8 cellular contexts compared by ENCODE assay signal in genomic region chr1:212949771-212950170, GRCh38. TPM values are rescaled to one million over a fixed set of nuclear protein-coding genes. Genes with fewer than 3 reads are reported as not detected.
DNase-seq lines count a peak whose midpoint lies in the region; TF ChIP-seq lines count a peak whose summit lies in the region.

No MANE protein-coding gene starts in this region.

- peaks cover 0 to 10% (median 0%) of the 10 kb centered on the region in 11 experiments; a peak in 2 of 22 replicates for H3K36me3 ChIP-seq in BLaER1 treated with 17β-estradiol and CSF1 and Interleukin-3, amounts not matched to agents 10 nM and 100 nM
- H3K36me3 ChIP-seq in ectodermal cell (ENCODE audit: control insufficient read depth, insufficient read depth, low read length), result no peaks in the 10 kb centered on the region
- peaks cover 12% of the 10 kb centered on the region for H3K36me3 ChIP-seq in neural cell (ENCODE audit: insufficient read depth, low read length)

- peaks cover 0 to 3% (median 0%) of the 10 kb centered on the region in 3 donors for H3K9me3 Mint-ChIP-seq in IgD-negative memory B cell

- no peak for TF ChIP-seq CTCF in neural cell (IDR thresholded peaks at IDR 0.05; ENCODE audit: poor library complexity, severe bottlenecking)

- H3K4me1 ChIP-seq in BLaER1 treated with 17β-estradiol and CSF1 and Interleukin-3, amounts not matched to agents 10 nM and 100 nM, result peaks cover 21 to 51% (median 39%) of the 10 kb centered on the region in 10 experiments
- peaks cover 15% of the 10 kb centered on the region for H3K4me1 ChIP-seq in ectodermal cell (ENCODE audit: control insufficient read depth, insufficient read depth, low read length)

- H3K4me3 Mint-ChIP-seq in IgD-negative memory B cell, result peak overlapping the region; percentile 43 to 96 (median 88)

- H2AFZ ChIP-seq in neural cell (ENCODE audit: low read depth, low read length), result peak overlapping the region; percentile 89

- H3K27ac Mint-ChIP-seq in IgD-negative memory B cell, result peak overlapping the region in 2 of 3 donors; percentile 9 to 93

- H3K9me3 ChIP-seq in BLaER1 treated with 17β-estradiol and CSF1 and Interleukin-3, amounts not matched to agents 10 nM and 100 nM (replicated peaks in 1 of 11), result peaks cover 0 to 7% (median 0%) of the 10 kb centered on the region in 11 experiments; a peak in 2 of 22 replicates
- H3K9me3 ChIP-seq in ectodermal cell (ENCODE audit: control insufficient read depth, low read length) (no peaks in the 10 kb centered on the region), neural cell (ENCODE audit: low read length) (no peaks in the 10 kb centered on the region)

- H3K36me3 Mint-ChIP-seq in IgD-negative memory B cell, result no peaks in the 10 kb centered on the region

- no peak for TF ChIP-seq EP300 in neural cell (conservative IDR thresholded peaks at IDR 0.05; ENCODE audit: poor library complexity, severe bottlenecking)

- H4K20me1 ChIP-seq in BLaER1 treated with 17β-estradiol and CSF1 and Interleukin-3, amounts not matched to agents 10 nM and 100 nM, result peaks cover 0 to 4% (median 0%) of the 10 kb centered on the region in 11 experiments; a peak in 1 of 22 replicates
- no peaks in the 10 kb centered on the region for H4K20me1 ChIP-seq in neural cell (ENCODE audit: insufficient read depth)

- H3K4me2 ChIP-seq in BLaER1 treated with 17β-estradiol and CSF1 and Interleukin-3, amounts not matched to agents 10 nM and 100 nM, result peak overlapping the region; percentile 92 to 100 (median 99)
- H3K4me2 ChIP-seq in neural cell (ENCODE audit: low read length), result peak overlapping the region; percentile 63

- peak overlapping the region; percentile 59 to 77 (median 70) for H3K4me3 ChIP-seq in BLaER1 treated with 17β-estradiol and CSF1 and Interleukin-3, amounts not matched to agents 10 nM and 100 nM
- peak overlapping the region; percentile 75 for H3K4me3 ChIP-seq in ectodermal cell (ENCODE audit: insufficient read depth, low read depth, low read length)
- H3K4me3 ChIP-seq in neural cell (ENCODE audit: low read length), result peak overlapping the region; percentile 94

- DNase-seq in stimulated activated CD8-positive, alpha-beta memory T cell treated with anti-CD3 and anti-CD28 coated beads, Interleukin-4, amount 100 ng/mL, for 48 hours, result no peak
- no peak for DNase-seq in HuH-7 (ENCODE audit: low spot score)
- no peak for DNase-seq in activated CD4-positive, CD25-positive, alpha-beta regulatory T cell treated with anti-CD3 and anti-CD28 coated beads, Interleukin-2, amount 50 U/mL, for 72 hours
- no peak for DNase-seq in activated CD4-positive, CD25-positive, alpha-beta regulatory T cell (lab: John Stamatoyannopoulos, UW)

- H3K79me2 ChIP-seq in neural cell (replicated peaks; ENCODE audit: insufficient read depth, low read length), result peaks cover 22% of the 10 kb centered on the region

- H3K9ac ChIP-seq in BLaER1 treated with 17β-estradiol and CSF1 and Interleukin-3, amounts not matched to agents 10 nM and 100 nM, result peak overlapping the region; percentile 49 to 83 (median 72); a peak in 18 of 22 replicates
- H3K9ac ChIP-seq in neural cell (ENCODE audit: low read length), result peak overlapping the region; percentile 99

- 56 to 64% methylated on average over 2 of the region's 2 CpGs for WGBS in ectodermal cell, 2 experiments

- peaks cover 14 to 30% (median 22%) of the 10 kb centered on the region in 3 donors for H3K4me1 Mint-ChIP-seq in IgD-negative memory B cell

- peaks cover 0 to 33% (median 0%) of the 10 kb centered on the region in 11 experiments; a peak in 8 of 22 replicates for H3K27me3 ChIP-seq in BLaER1 treated with 17β-estradiol and CSF1 and Interleukin-3, amounts not matched to agents 10 nM and 100 nM
- H3K27me3 ChIP-seq in ectodermal cell (ENCODE audit: control insufficient read depth, insufficient read depth, low read length, poor library complexity, severe bottlenecking), result no peaks in the 10 kb centered on the region
- H3K27me3 ChIP-seq in neural cell (ENCODE audit: insufficient read depth, low read depth, low read length), result peaks cover 5% of the 10 kb centered on the region

- H3F3A ChIP-seq in neural cell (ENCODE audit: insufficient read depth, low read length, poor library complexity, severe bottlenecking), result peaks cover 3% of the 10 kb centered on the region

- peak overlapping the region in 4 of 11 experiments; percentile 18 to 66 (median 52); a peak in 4 of 22 replicates for H3K27ac ChIP-seq in BLaER1 treated with 17β-estradiol and CSF1 and Interleukin-3, amounts not matched to agents 10 nM and 100 nM
- no peak overlapping the region for H3K27ac ChIP-seq in ectodermal cell (ENCODE audit: insufficient read depth, low read depth, low read length, poor library complexity, severe bottlenecking)
- peak overlapping the region; percentile 95 for H3K27ac ChIP-seq in neural cell (ENCODE audit: low read length)

- peaks cover 17% of the 10 kb centered on the region for H3K27me3 Mint-ChIP-seq in IgD-negative memory B cell

- no peaks in the 10 kb centered on the region for H3K9me2 ChIP-seq in neural cell (ENCODE audit: insufficient read depth, low read length)

- TF ChIP-seq RAD21 in neural cell (conservative IDR thresholded peaks at IDR 0.05), result no peak

TF ChIP-seq in neural cell, 6 proteins besides CTCF, POLR2A, EP300 and RAD21:
- TF ChIP-seq TAF1 (IDR thresholded peaks at IDR 0.05; ENCODE audit: low read depth) (no peak), MXI1 (conservative IDR thresholded peaks at IDR 0.05; ENCODE audit: poor library complexity, severe bottlenecking) (no peak), SMC3 (conservative IDR thresholded peaks at IDR 0.05; ENCODE audit: poor library complexity) (no peak), EZH2 (IDR thresholded peaks at IDR 0.05; ENCODE audit: borderline replicate concordance, insufficient read depth, low read length, poor library complexity, severe bottlenecking) (no peak), POLR2AphosphoS5 (IDR thresholded peaks at IDR 0.05) (no peak), REST (IDR thresholded peaks at IDR 0.05; ENCODE audit: borderline replicate concordance) (no peak)

RNA-seq across cellular contexts. Expression of gene VASH2, which starts 0.6 kb away (rescaled TPM):
- polyA plus RNA-seq in IgD-negative memory B cell, result not detected
- polyA plus RNA-seq in ectodermal cell (2013, experiment 1 of 4), result 19.3 TPM
- 19.4 TPM for polyA plus RNA-seq in ectodermal cell (2013, experiment 2 of 4)
- 13.4 TPM for polyA plus RNA-seq in ectodermal cell (2013, experiment 3 of 4)
- polyA plus RNA-seq in ectodermal cell (2013, experiment 4 of 4), result 13.8 TPM
- polyA plus RNA-seq in neural cell, result 65.2 and 69.5 TPM in 2 replicates
- 84.5 and 106 TPM in 2 replicates for polyA minus RNA-seq in neural cell

Comparison
In these comparisons a context has a peak if more than half of its experiments do, and no peak if none do; other contexts are left out.
1. RNA of gene VASH2, which starts 0.6 kb away (polyA plus RNA-seq): 65.2 to 69.5 TPM in neural cell; not detected in IgD-negative memory B cell (single experiment); every median in the first group is over 10 times any median in the second.
2. Peak in every context shown above with its lines, with median percentiles within 50 percentile points of each other: H3K4me3 ChIP-seq.